ENCODE assay signal across 9 cellular contexts in the genomic region with DNA sequence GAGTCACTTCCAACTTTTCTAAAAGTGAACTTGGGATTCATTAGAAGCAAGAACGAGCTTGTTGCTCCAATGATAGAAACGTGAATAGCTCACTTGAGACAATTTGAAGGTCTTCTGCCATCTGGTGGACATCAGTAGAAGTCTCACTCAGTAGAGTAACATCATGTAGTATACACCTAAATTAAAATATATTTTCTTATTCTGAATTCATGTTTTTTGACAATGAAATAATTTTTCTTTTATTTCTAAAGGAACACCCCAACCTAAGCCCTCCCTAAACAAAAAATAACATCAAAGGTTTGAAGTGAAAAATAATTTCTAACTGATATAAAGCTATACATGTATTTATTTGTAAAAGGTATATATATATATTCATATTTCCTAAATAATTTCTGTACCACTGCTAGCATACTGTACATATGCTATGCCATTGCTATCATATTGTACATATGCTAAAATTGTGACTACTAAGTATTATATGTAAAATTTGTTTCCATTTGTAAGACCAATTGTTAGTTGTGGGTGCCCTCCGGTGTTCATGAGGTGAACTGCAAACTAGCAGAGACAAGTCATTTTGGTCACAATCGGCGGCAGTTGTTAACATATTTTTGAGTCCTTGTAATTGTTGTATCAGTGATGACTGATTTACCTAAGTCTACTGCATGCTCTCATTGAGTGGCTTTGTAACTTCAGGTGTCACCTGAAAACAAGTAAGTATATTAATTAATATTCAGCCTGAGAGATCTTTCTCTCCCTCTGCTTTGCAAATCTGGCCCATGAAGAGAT.
A peak's percentile ranks its signal among the peaks of the same experiment; 100 is the strongest.
DNase-seq lines count a peak whose midpoint lies in the region; ATAC-seq and TF ChIP-seq lines count a peak whose summit lies in the region.
"Had no signal": no experiment of that assay in that cellular context is flagged by ENCODE, and none has a peak within 500 bp of the region (broad histone marks: within the 10 kb centered on the region; RNA-seq: fewer than 3 reads in every experiment).

No MANE protein-coding gene starts in this region.

- no peak overlapping the region for H3K27ac Mint-ChIP-seq in Calu3 (ENCODE audit: unreplicated experiment)

- H3K27me3 Mint-ChIP-seq in Calu3 (ENCODE audit: unreplicated experiment) = no peaks in the 10 kb centered on the region

- ATAC-seq in GM19372 (IDR thresholded peaks at IDR 0.05; ENCODE audit: low read depth, unreplicated experiment) (peak; percentile 96), HG03342 (IDR thresholded peaks at IDR 0.05; ENCODE audit: unreplicated experiment) (peak; percentile 95), mucosa of descending colon (peak; percentile 84)

- no peak for TF ChIP-seq POLR2A in tibial nerve (IDR thresholded peaks at IDR 0.05)

- intact Hi-C loops in Calu3 (cut with micrococcal nuclease; ENCODE audit: unreplicated experiment) (loop anchor here (1.0 to 5.0 kb wide), 5 partner anchors 253 to 869 kb away; no protein-coding TSS in a partner anchor), mucosa of descending colon (cut with DNase I, micrococcal nuclease) (loop anchor here in 1 of 2 donors (10.0 kb wide), 1 partner anchor 390 kb away; no protein-coding TSS in a partner anchor)

- CTCF ChIA-PET in Calu3 (lab: Charles Lee) = interaction anchor here (0.6 to 1.3 kb wide), 19 partner anchors 9 to 786 kb away, joined by 3 to 68 read pairs (median 5); partner anchors contain the start of gene FAM3C

- H3K4me1 ChIP-seq in mucosa of descending colon (ENCODE audit: low read depth) (no peaks in the 10 kb centered on the region), tibial nerve (no peaks in the 10 kb centered on the region)

- no peak overlapping the region for H3K4me3 ChIP-seq in epithelial cell of esophagus (ENCODE audit: low read length)
- no peak overlapping the region for H3K4me3 ChIP-seq in mucosa of descending colon
- no peak overlapping the region for H3K4me3 ChIP-seq in tibial nerve

- no peak overlapping the region for H3K4me3 Mint-ChIP-seq in Calu3 (ENCODE audit: low read depth, unreplicated experiment)
- H3K4me3 Mint-ChIP-seq: activated T-cell treated with anti-CD3 and anti-CD28 coated beads, Interleukin-2, amount 50 U/mL, for 4 hours had no signal

- WGBS in tibial nerve, 2 donors = 7 to 10% methylated on average over 5 of the region's 5 CpGs

- H3K4me1 Mint-ChIP-seq in Calu3 (ENCODE audit: low read depth, unreplicated experiment) = no peaks in the 10 kb centered on the region

- peak; percentile 74 for DNase-seq in Calu3
- peak; percentile 54 for DNase-seq in NCI-H2171 treated with DMSO at 0.1 percent for 48 hours (lab: John Stamatoyannopoulos, UW)
- peak; percentile 33 for DNase-seq in activated CD4-positive, CD25-positive, alpha-beta regulatory T cell treated with anti-CD3 and anti-CD28 coated beads, Interleukin-2, amount 50 U/mL, for 72 hours
- peak; percentile 89 for DNase-seq in epithelial cell of esophagus (ENCODE audit: low read depth)
- peak in 2 of 3 donors; percentile 36 to 77 for DNase-seq in mucosa of descending colon
- DNase-seq in tibial nerve (ENCODE audit: low spot score in 2 of 2) = peak; percentile 41 to 74
- DNase-seq: activated T-cell treated with anti-CD3 and anti-CD28 coated beads, Interleukin-2, amount 50 U/mL, for 4 hours had no signal

- BruUV-seq in Calu3 (replicated peaks; lab: Mats Ljungman, UMichigan) = no TSS peak

- TF ChIP-seq CTCF in Calu3 (IDR thresholded peaks at IDR 0.05; ENCODE audit: unreplicated experiment) = peak; percentile 68
- TF ChIP-seq CTCF in epithelial cell of esophagus (IDR thresholded peaks at IDR 0.05; ENCODE audit: insufficient read depth, low read depth, low read length, missing control alignments) = peak; percentile 81
- peak; percentile 32 for TF ChIP-seq CTCF in mucosa of descending colon (IDR thresholded peaks at IDR 0.05)
- TF ChIP-seq CTCF in tibial nerve (IDR thresholded peaks at IDR 0.05) = peak; percentile 40 to 74 (median 48)

- no peaks in the 10 kb centered on the region for H3K36me3 ChIP-seq in mucosa of descending colon (ENCODE audit: low read depth)
- no peaks in the 10 kb centered on the region for H3K36me3 ChIP-seq in tibial nerve

- no peaks in the 10 kb centered on the region for H3K27me3 ChIP-seq in tibial nerve

- no peaks in the 10 kb centered on the region for H3K9me3 Mint-ChIP-seq in Calu3 (ENCODE audit: low read depth, unreplicated experiment)
- H3K9me3 Mint-ChIP-seq: activated T-cell treated with anti-CD3 and anti-CD28 coated beads, Interleukin-2, amount 50 U/mL, for 4 hours had no signal

- TF ChIP-seq EP300 in tibial nerve (IDR thresholded peaks at IDR 0.05) = no peak

- no peaks in the 10 kb centered on the region for H3K36me3 Mint-ChIP-seq in Calu3 (ENCODE audit: insufficient read depth, unreplicated experiment)

- H3K9me3 ChIP-seq in mucosa of descending colon = no peaks in the 10 kb centered on the region
- no peaks in the 10 kb centered on the region for H3K9me3 ChIP-seq in tibial nerve

- H3K27ac ChIP-seq in tibial nerve = no peak overlapping the region

Comparison
In these comparisons a context has a peak if more than half of its experiments do, and no peak if none do; other contexts are left out.
1. DNase-seq: peak in every context shown above with its lines; median percentile 89 in epithelial cell of esophagus; 74 in Calu3; 58 in tibial nerve; 56 in mucosa of descending colon; 54 in NCI-H2171 treated with DMSO at 0.1 percent for 48 hours; 33 in activated CD4-positive, CD25-positive, alpha-beta regulatory T cell treated with anti-CD3 and anti-CD28 coated beads, Interleukin-2, amount 50 U/mL, for 72 hours.